In the genomic region with DNA sequence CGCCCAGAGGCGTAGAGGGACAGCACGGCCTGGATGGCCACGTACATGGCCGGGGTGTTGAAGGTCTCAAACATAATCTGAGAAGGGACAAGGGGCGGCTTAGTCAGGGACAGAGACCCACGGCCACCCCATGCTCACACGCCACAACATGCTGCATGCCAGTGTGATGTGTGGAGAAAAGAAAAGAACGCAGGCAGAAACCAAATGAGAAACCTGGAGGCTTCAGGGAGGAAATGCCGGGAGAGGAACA, we compare ENCODE assay signal across 1 cellular context.
TF ChIP-seq lines count a peak whose summit lies in the region.

No MANE protein-coding gene starts in this region.

TF ChIP-seq in K562, 482 proteins besides CTCF, POLR2A, EP300 and RAD21:
- TF ChIP-seq, protein P1, sequence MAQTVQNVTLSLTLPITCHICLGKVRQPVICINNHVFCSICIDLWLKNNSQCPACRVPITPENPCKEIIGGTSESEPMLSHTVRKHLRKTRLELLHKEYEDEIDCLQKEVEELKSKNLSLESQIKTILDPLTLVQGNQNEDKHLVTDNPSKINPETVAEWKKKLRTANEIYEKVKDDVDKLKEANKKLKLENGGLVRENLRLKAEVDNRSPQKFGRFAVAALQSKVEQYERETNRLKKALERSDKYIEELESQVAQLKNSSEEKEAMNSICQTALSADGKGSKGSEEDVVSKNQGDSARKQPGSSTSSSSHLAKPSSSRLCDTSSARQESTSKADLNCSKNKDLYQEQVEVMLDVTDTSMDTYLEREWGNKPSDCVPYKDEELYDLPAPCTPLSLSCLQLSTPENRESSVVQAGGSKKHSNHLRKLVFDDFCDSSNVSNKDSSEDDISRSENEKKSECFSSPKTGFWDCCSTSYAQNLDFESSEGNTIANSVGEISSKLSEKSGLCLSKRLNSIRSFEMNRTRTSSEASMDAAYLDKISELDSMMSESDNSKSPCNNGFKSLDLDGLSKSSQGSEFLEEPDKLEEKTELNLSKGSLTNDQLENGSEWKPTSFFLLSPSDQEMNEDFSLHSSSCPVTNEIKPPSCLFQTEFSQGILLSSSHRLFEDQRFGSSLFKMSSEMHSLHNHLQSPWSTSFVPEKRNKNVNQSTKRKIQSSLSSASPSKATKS (CRISPR knock-in tag; IDR thresholded peaks at IDR 0.05), result no peak
- TF ChIP-seq, protein P2, sequence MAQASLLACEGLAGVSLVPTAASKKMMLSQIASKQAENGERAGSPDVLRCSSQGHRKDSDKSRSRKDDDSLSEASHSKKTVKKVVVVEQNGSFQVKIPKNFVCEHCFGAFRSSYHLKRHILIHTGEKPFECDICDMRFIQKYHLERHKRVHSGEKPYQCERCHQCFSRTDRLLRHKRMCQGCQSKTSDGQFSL (CRISPR knock-in tag; IDR thresholded peaks at IDR 0.05), result no peak
- TF ChIP-seq, protein P2 (tag; IDR thresholded peaks at IDR 0.05), result no peak
- TF ChIP-seq MYBL2 (IDR thresholded peaks at IDR 0.05; ENCODE audit: low read depth) (no peak), MYBL2 (CRISPR knock-in tag; IDR thresholded peaks at IDR 0.05; ENCODE audit: borderline replicate concordance) (no peak), LEF1 (IDR thresholded peaks at IDR 0.05) (no peak), NR2C2 (CRISPR knock-in tag; IDR thresholded peaks at IDR 0.05) (no peak), NR2C2 (tag; IDR thresholded peaks at IDR 0.05) (no peak), TSC22D4 (tag; IDR thresholded peaks at IDR 0.05) (no peak), FOXM1 (IDR thresholded peaks at IDR 0.05; ENCODE audit: low read depth) (no peak), FOXM1 (CRISPR knock-in tag; IDR thresholded peaks at IDR 0.05; ENCODE audit: low read depth) (no peak), NONO (IDR thresholded peaks at IDR 0.05; ENCODE audit: low read depth in 2 of 2, low read length in 1 of 2) (no peak), ZNF324 (CRISPR knock-in tag; IDR thresholded peaks at IDR 0.05) (no peak), NR4A1 (CRISPR knock-in tag; IDR thresholded peaks at IDR 0.05) (no peak), NR4A1 (tag; IDR thresholded peaks at IDR 0.05) (no peak), PHTF2 (CRISPR knock-in tag; IDR thresholded peaks at IDR 0.05) (no peak), FOXK1 (CRISPR knock-in tag; IDR thresholded peaks at IDR 0.05; ENCODE audit: borderline replicate concordance) (0 out of 2 replicates have a peak, but pooled peaks have one; percentile 50), TCF7 (IDR thresholded peaks at IDR 0.05; ENCODE audit: borderline replicate concordance) (no peak)
- TF ChIP-seq, protein P3, sequence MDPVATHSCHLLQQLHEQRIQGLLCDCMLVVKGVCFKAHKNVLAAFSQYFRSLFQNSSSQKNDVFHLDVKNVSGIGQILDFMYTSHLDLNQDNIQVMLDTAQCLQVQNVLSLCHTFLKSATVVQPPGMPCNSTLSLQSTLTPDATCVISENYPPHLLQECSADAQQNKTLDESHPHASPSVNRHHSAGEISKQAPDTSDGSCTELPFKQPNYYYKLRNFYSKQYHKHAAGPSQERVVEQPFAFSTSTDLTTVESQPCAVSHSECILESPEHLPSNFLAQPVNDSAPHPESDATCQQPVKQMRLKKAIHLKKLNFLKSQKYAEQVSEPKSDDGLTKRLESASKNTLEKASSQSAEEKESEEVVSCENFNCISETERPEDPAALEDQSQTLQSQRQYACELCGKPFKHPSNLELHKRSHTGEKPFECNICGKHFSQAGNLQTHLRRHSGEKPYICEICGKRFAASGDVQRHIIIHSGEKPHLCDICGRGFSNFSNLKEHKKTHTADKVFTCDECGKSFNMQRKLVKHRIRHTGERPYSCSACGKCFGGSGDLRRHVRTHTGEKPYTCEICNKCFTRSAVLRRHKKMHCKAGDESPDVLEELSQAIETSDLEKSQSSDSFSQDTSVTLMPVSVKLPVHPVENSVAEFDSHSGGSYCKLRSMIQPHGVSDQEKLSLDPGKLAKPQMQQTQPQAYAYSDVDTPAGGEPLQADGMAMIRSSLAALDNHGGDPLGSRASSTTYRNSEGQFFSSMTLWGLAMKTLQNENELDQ (CRISPR knock-in tag; IDR thresholded peaks at IDR 0.05; ENCODE audit: borderline replicate concordance), result peak; percentile 38; the same call in 1 of the 2 replicates
- TF ChIP-seq, protein P4, sequence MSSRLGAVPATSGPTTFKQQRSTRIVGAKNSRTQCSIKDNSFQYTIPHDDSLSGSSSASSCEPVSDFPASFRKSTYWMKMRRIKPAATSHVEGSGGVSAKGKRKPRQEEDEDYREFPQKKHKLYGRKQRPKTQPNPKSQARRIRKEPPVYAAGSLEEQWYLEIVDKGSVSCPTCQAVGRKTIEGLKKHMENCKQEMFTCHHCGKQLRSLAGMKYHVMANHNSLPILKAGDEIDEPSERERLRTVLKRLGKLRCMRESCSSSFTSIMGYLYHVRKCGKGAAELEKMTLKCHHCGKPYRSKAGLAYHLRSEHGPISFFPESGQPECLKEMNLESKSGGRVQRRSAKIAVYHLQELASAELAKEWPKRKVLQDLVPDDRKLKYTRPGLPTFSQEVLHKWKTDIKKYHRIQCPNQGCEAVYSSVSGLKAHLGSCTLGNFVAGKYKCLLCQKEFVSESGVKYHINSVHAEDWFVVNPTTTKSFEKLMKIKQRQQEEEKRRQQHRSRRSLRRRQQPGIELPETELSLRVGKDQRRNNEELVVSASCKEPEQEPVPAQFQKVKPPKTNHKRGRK (tag; IDR thresholded peaks at IDR 0.05), result no peak
- TF ChIP-seq, protein P5, sequence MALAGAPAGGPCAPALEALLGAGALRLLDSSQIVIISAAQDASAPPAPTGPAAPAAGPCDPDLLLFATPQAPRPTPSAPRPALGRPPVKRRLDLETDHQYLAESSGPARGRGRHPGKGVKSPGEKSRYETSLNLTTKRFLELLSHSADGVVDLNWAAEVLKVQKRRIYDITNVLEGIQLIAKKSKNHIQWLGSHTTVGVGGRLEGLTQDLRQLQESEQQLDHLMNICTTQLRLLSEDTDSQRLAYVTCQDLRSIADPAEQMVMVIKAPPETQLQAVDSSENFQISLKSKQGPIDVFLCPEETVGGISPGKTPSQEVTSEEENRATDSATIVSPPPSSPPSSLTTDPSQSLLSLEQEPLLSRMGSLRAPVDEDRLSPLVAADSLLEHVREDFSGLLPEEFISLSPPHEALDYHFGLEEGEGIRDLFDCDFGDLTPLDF (CRISPR knock-in tag; IDR thresholded peaks at IDR 0.05), result 0 out of 2 replicates have a peak, but pooled peaks have one; percentile 14
- TF ChIP-seq, protein P6, sequence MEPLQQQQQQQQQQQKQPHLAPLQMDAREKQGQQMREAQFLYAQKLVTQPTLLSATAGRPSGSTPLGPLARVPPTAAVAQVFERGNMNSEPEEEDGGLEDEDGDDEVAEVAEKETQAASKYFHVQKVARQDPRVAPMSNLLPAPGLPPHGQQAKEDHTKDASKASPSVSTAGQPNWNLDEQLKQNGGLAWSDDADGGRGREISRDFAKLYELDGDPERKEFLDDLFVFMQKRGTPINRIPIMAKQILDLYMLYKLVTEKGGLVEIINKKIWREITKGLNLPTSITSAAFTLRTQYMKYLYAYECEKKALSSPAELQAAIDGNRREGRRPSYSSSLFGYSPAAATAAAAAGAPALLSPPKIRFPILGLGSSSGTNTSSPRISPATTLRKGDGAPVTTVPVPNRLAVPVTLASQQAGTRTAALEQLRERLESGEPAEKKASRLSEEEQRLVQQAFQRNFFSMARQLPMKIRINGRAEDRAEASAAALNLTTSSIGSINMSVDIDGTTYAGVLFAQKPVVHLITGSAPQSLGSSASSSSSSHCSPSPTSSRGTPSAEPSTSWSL (CRISPR knock-in tag; IDR thresholded peaks at IDR 0.05; ENCODE audit: borderline replicate concordance), result no peak
